11 cellular contexts compared by ENCODE assay signal in genomic region chr7:113625494-113626102, GRCh38.
"Had no signal": no experiment of that assay in that cellular context is flagged by ENCODE, and none has a peak within 500 bp of the region (broad histone marks: within the 10 kb centered on the region; RNA-seq: fewer than 3 reads in every experiment).

No MANE protein-coding gene starts in this region.

- H3K36me3 ChIP-seq: HAP-1 had no signal

- H3K9ac ChIP-seq: GM23248 had no signal

- H2AFZ ChIP-seq: GM23248, GM23338 had no signal

- H3K4me3 Mint-ChIP-seq: GM23338, H9, HFFc6 had no signal

- H3K4me1 ChIP-seq: HAP-1 had no signal

- H3K4me3 ChIP-seq: GM23248, GM23338, HAP-1 had no signal

- H3K4me2 ChIP-seq: GM23338 had no signal

- DNase-seq: GM23248, GOT3, H7, H9, HCEC 1CT, HFFc6 had no signal

- H3K27ac Mint-ChIP-seq: GM23338, H9, HFFc6 had no signal

- H3K27ac ChIP-seq: GM23248 had no signal

- FAIRE-seq: H1, H54 had no signal

- H3K4me1 Mint-ChIP-seq: GM23338 had no signal

- ATAC-seq: GM23338, HCT116 had no signal
